Comparison of ENCODE assay signal across 8 cellular contexts in the genomic region with DNA sequence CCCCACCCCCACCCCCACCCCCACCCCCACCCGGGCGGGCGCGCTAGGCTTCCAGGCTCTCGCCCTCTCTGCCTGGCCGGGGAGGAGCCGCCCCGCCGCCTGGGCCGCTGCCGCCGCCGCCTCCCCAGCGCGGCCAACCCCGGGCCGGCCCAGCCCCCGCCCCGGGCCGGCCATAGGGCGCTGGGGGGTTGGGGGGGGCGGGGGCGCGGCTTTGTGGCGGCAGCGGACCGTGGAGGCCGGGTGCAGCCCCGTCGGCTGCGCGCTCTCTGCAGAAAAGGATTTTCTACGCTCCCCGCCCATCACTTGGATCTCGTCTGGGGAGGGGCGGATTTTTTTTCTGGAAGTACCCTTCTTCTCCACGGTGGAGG.
DNase-seq lines count a peak whose midpoint lies in the region; ATAC-seq and TF ChIP-seq lines count a peak whose summit lies in the region.

No MANE protein-coding gene starts in this region.

- POLR2A ChIA-PET in T-cell (lab: Charles Lee), result no interaction called here

- TF ChIP-seq CTCF in HL-60 (IDR thresholded peaks at IDR 0.05; ENCODE audit: insufficient read depth, low read length), result no peak

- H3K4me1 Mint-ChIP-seq in T-cell, result peaks cover 21 to 35% (median 25%) of the 10 kb centered on the region in 3 donors

- H3K27ac ChIP-seq in HL-60 (replicated peaks) (no peak overlapping the region), esophagus (ENCODE audit: low read depth in 2 of 2, low read length in 1 of 2) (peak overlapping the region; percentile 72 to 84), muscle layer of duodenum (ENCODE audit: low read length) (no peak overlapping the region)

- H3K9me3 ChIP-seq in ES-I3 (ENCODE audit: control insufficient read depth, insufficient read depth, low read length) (no peaks in the 10 kb centered on the region), esophagus (ENCODE audit: control insufficient read depth in 2 of 2, insufficient read depth in 1 of 2, low read depth in 1 of 2, low read length in 1 of 2) (no peaks in the 10 kb centered on the region), muscle layer of duodenum (ENCODE audit: control insufficient read depth in 1 of 2, low read length in 2 of 2) (no peaks in the 10 kb centered on the region)

- CTCF ChIA-PET in T-cell (lab: Charles Lee), result interaction anchor here in 1 of 2 donors (1.3 kb wide), 1 partner anchor 16 kb away, joined by 3 read pairs; no protein-coding TSS in a partner anchor

- H3K27me3 Mint-ChIP-seq in T-cell, result peaks cover 0 to 21% of the 10 kb centered on the region in 2 donors

- WGBS in esophagus, 2 donors, result 0% methylated on average over 21 to 33 of the region's 37 CpGs

- no peaks in the 10 kb centered on the region for H3K36me3 ChIP-seq in ES-I3 (ENCODE audit: insufficient read depth, low read length)
- no peaks in the 10 kb centered on the region for H3K36me3 ChIP-seq in esophagus (ENCODE audit: control insufficient read depth in 2 of 2, insufficient read depth in 2 of 2, low read length in 1 of 2)
- no peaks in the 10 kb centered on the region for H3K36me3 ChIP-seq in muscle layer of duodenum (ENCODE audit: control insufficient read depth in 1 of 2, insufficient read depth in 2 of 2, low read length in 2 of 2)

- no peaks in the 10 kb centered on the region for H3K9me3 Mint-ChIP-seq in T-cell

- DNase-seq in HL-60 (ENCODE audit: low read depth in 1 of 2, low spot score in 1 of 2) (no peak), T-cell (peak in 1 of 34 experiments; percentile 11), Ammon's horn (ENCODE audit: low spot score) (no peak), GDM1 (lab: John Stamatoyannopoulos, UW) (no peak)

- peaks cover 26% of the 10 kb centered on the region for H3K27me3 ChIP-seq in HL-60 (ENCODE audit: insufficient read depth, poor library complexity, severe bottlenecking)
- H3K27me3 ChIP-seq in esophagus (ENCODE audit: control insufficient read depth in 1 of 2, insufficient read depth in 2 of 2, low read length in 2 of 2), result no peaks in the 10 kb centered on the region
- H3K27me3 ChIP-seq in muscle layer of duodenum (ENCODE audit: low read depth, low read length), result no peaks in the 10 kb centered on the region

- peak overlapping the region; percentile 34 for H3K4me3 ChIP-seq in HL-60 (replicated peaks; ENCODE audit: insufficient read depth, low read length)
- peak overlapping the region; percentile 78 to 87 for H3K4me3 ChIP-seq in esophagus (ENCODE audit: low read depth in 1 of 2, low read length in 2 of 2)
- peak overlapping the region; percentile 44 to 93 for H3K4me3 ChIP-seq in muscle layer of duodenum (ENCODE audit: low read depth in 1 of 2, low read length in 2 of 2)

- ATAC-seq in GM19468 (IDR thresholded peaks at IDR 0.05; ENCODE audit: extremely low read depth, unreplicated experiment) (peak; percentile 27), T-cell (replicated peaks in 1 of 4) (peak in 3 of 4 experiments; percentile 13 to 45 (median 31))

- H3K36me3 Mint-ChIP-seq in T-cell, result no peaks in the 10 kb centered on the region

- peaks cover 22% of the 10 kb centered on the region for H3K4me1 ChIP-seq in ES-I3 (ENCODE audit: insufficient read depth, low read length)
- peaks cover 3 to 5% of the 10 kb centered on the region in 2 donors for H3K4me1 ChIP-seq in esophagus (ENCODE audit: control insufficient read depth in 2 of 2, insufficient read depth in 2 of 2, low read length in 1 of 2)
- peaks cover 4 to 12% of the 10 kb centered on the region in 2 donors for H3K4me1 ChIP-seq in muscle layer of duodenum (ENCODE audit: control insufficient read depth in 1 of 2, insufficient read depth in 2 of 2, low read length in 2 of 2)

- H3K4me3 Mint-ChIP-seq in T-cell, result peak overlapping the region; percentile 66 to 85 (median 68)

- no peak overlapping the region for H3K27ac Mint-ChIP-seq in T-cell

- peak overlapping the region; percentile 90 for H3K9ac ChIP-seq in ES-I3 (ENCODE audit: low read depth, low read length)

Comparison
In these comparisons a context has a peak if more than half of its experiments do, and no peak if none do; other contexts are left out.
1. H3K27ac ChIP-seq: peak in esophagus (2 of 2); none in HL-60 (single experiment) and muscle layer of duodenum (single experiment).
2. Peak in every context shown above with its lines, with median percentiles within 50 percentile points of each other: H3K4me3 ChIP-seq.